12 cellular contexts compared by ENCODE assay signal in genomic region chr17:45048795-45049563, GRCh38. TPM values are rescaled to one million over a fixed set of nuclear protein-coding genes. Genes with fewer than 3 reads are reported as not detected.
A peak's percentile ranks its signal among the peaks of the same experiment; 100 is the strongest.
DNase-seq lines count a peak whose midpoint lies in the region; ATAC-seq, FAIRE-seq and TF ChIP-seq lines count a peak whose summit lies in the region.
"Had no signal": no experiment of that assay in that cellular context is flagged by ENCODE, and none has a peak within 500 bp of the region (broad histone marks: within the 10 kb centered on the region; RNA-seq: fewer than 3 reads in every experiment).

No MANE protein-coding gene starts in this region.

- TF ChIP-seq CTCF in BE2C (IDR thresholded peaks at IDR 0.05; ENCODE audit: low read depth, low read length): peak; percentile 51
- TF ChIP-seq CTCF in GM12875 (IDR thresholded peaks at IDR 0.05; ENCODE audit: borderline replicate concordance, insufficient read depth, low read depth, low read length): peak; percentile 46; the same call in 1 of the 2 replicates
- TF ChIP-seq CTCF in keratinocyte (optimal IDR thresholded peaks at IDR 0.05 in 1 of 3, IDR thresholded peaks at IDR 0.05 in 1 of 3, conservative IDR thresholded peaks at IDR 0.05 in 1 of 3; ENCODE audit: extremely low read depth in 1 of 3, insufficient read depth in 2 of 3, low read length in 3 of 3): peak in 2 of 3 experiments; percentile 17 to 33

- peaks cover 8% of the 10 kb centered on the region for H3K4me1 Mint-ChIP-seq in activated T-helper 17 cell treated with anti-CD3 and anti-CD28 coated beads, Interleukin-2, amount 50 U/mL, for 72 hours

- no peaks in the 10 kb centered on the region for H3K9me3 Mint-ChIP-seq in activated T-helper 17 cell treated with anti-CD3 and anti-CD28 coated beads, Interleukin-2, amount 50 U/mL, for 72 hours

- no peaks in the 10 kb centered on the region for H4K20me1 ChIP-seq in keratinocyte (ENCODE audit: control insufficient read depth, extremely low read depth, insufficient read depth, low read length)

- no peaks in the 10 kb centered on the region; the same call in 1 of the 2 replicates for H3K4me1 ChIP-seq in BE2C
- peaks cover 58% of the 10 kb centered on the region for H3K4me1 ChIP-seq in keratinocyte (ENCODE audit: control insufficient read depth, extremely low read depth, insufficient read depth, low read length)

- dilution Hi-C loops in keratinocyte (cut with MboI; ENCODE audit: extremely low pct_ligation_motif_present, low sequenced_read_pairs): no loop called here

- ATAC-seq in activated T-helper 17 cell treated with anti-CD3 and anti-CD28 coated beads, Interleukin-2, amount 50 U/mL, for 72 hours (replicated peaks): no peak
- ATAC-seq in HG03469 (IDR thresholded peaks at IDR 0.05; ENCODE audit: unreplicated experiment) (no peak), GM21786 (IDR thresholded peaks at IDR 0.05; ENCODE audit: unreplicated experiment) (no peak), left cardiac atrium (no peak)
- ATAC-seq: heart left ventricle had no signal

- H3K9me1 ChIP-seq in keratinocyte (ENCODE audit: control insufficient read depth, extremely low read depth, insufficient read depth, low read length): peaks cover 4% of the 10 kb centered on the region

- no peak overlapping the region for H3K4me3 ChIP-seq in BE2C (ENCODE audit: low read depth, low read length)
- H3K4me3 ChIP-seq in GM12875 (ENCODE audit: low read depth, low read length): no peak overlapping the region
- no peak overlapping the region for H3K4me3 ChIP-seq in keratinocyte (ENCODE audit: control insufficient read depth in 2 of 3, extremely low read depth in 1 of 3, insufficient read depth in 2 of 3, low read depth in 1 of 3, low read length in 3 of 3)
- H3K4me3 ChIP-seq: heart left ventricle had no signal

- no peak overlapping the region for H3K9ac ChIP-seq in keratinocyte (ENCODE audit: control insufficient read depth, extremely low read depth, insufficient read depth, low read length)
- H3K9ac ChIP-seq: parathyroid adenoma had no signal

- H3K4me2 ChIP-seq in keratinocyte (ENCODE audit: control insufficient read depth, extremely low read depth, insufficient read depth, low read depth, low read length): no peak overlapping the region

- no peak for FAIRE-seq in keratinocyte (lab: Jason Lieb, UNC)

- no peaks in the 10 kb centered on the region for H3K27me3 Mint-ChIP-seq in activated T-helper 17 cell treated with anti-CD3 and anti-CD28 coated beads, Interleukin-2, amount 50 U/mL, for 72 hours

- no peak overlapping the region for H2AFZ ChIP-seq in keratinocyte (ENCODE audit: control insufficient read depth, low read length)
- H2AFZ ChIP-seq: parathyroid adenoma had no signal

- H3K27me3 ChIP-seq in BE2C: no peaks in the 10 kb centered on the region
- no peaks in the 10 kb centered on the region for H3K27me3 ChIP-seq in keratinocyte (ENCODE audit: control insufficient read depth, extremely low read depth, insufficient read depth, low read length)
- H3K27me3 ChIP-seq: heart left ventricle had no signal

- DNase-seq in BE2C (no peak), keratinocyte (ENCODE audit: low read depth, low spot score) (no peak), iPS-NIHi7 (ENCODE audit: extremely low spot score) (no peak), left cardiac atrium (no peak)
- DNase-seq: activated gamma-delta T cell, heart left ventricle, Karpas-422 had no signal

- H3K36me3 Mint-ChIP-seq in activated T-helper 17 cell treated with anti-CD3 and anti-CD28 coated beads, Interleukin-2, amount 50 U/mL, for 72 hours (ENCODE audit: low read depth): peaks cover 31% of the 10 kb centered on the region

- intact Hi-C loops in left cardiac atrium (cut with DNase I): loop anchor here in 1 of 2 donors (5.0 kb wide), 1 partner anchor 48 kb away; no protein-coding TSS in a partner anchor

- H3K4me3 Mint-ChIP-seq in activated T-helper 17 cell treated with anti-CD3 and anti-CD28 coated beads, Interleukin-2, amount 50 U/mL, for 72 hours: peak overlapping the region; percentile 86

- H3K36me3 ChIP-seq in BE2C: no peaks in the 10 kb centered on the region
- peaks cover 1 to 3% of the 10 kb centered on the region in 2 experiments for H3K36me3 ChIP-seq in keratinocyte (ENCODE audit: control insufficient read depth in 2 of 2, extremely low read depth in 1 of 2, insufficient read depth in 2 of 2, low read length in 2 of 2)
- H3K36me3 ChIP-seq: heart left ventricle had no signal

- peak overlapping the region; percentile 99 for H3K27ac ChIP-seq in keratinocyte (ENCODE audit: control insufficient read depth, insufficient read depth, low read length)

- no peak overlapping the region for H3K27ac Mint-ChIP-seq in activated T-helper 17 cell treated with anti-CD3 and anti-CD28 coated beads, Interleukin-2, amount 50 U/mL, for 72 hours

- H3K9me3 ChIP-seq in BE2C (no peaks in the 10 kb centered on the region), keratinocyte (ENCODE audit: control insufficient read depth, low read depth, low read length) (no peaks in the 10 kb centered on the region)
- H3K9me3 ChIP-seq: heart left ventricle had no signal

- H3K79me2 ChIP-seq in keratinocyte (ENCODE audit: control insufficient read depth, insufficient read depth, low read length): peaks cover 14% of the 10 kb centered on the region

RNA-seq across cellular contexts. Expression of gene DCAKD, which starts 2.5 kb away (rescaled TPM):
- polyA plus RNA-seq in BE2C (2012; ENCODE audit: insufficient read depth, insufficient read length, low read depth): 42.5 TPM
- 10 to 100 TPM; 36.5 to 36.6 TPM for total RNA-seq in activated T-helper 17 cell treated with anti-CD3 and anti-CD28 coated beads, Interleukin-2, amount 50 U/mL, for 72 hours
- polyA plus RNA-seq in keratinocyte: 18.7 to 27.6 TPM (median 22.8 TPM) in 3 replicates
- polyA plus RNA-seq in keratinocyte (2011; ENCODE audit: low read depth): 10.3 TPM
- 19.2 and 26.4 TPM in 2 replicates for polyA plus RNA-seq in keratinocyte (2011; cell fraction: cytosol; rRNA removed)
- polyA plus RNA-seq in keratinocyte (2011; cell fraction: nucleus; rRNA removed): 37.1 and 50.9 TPM in 2 replicates
- polyA plus RNA-seq in keratinocyte (2012; ENCODE audit: low replicate concordance): 26.6 and 27.7 TPM in 2 replicates
- polyA minus RNA-seq in keratinocyte: 36.2 to 67.9 TPM (median 47.1 TPM) in 3 replicates
- 64.3 TPM for polyA minus RNA-seq in keratinocyte (2011; cell fraction: cytosol; rRNA and poly(A)+ RNA removed)
- polyA minus RNA-seq in keratinocyte (2011; cell fraction: nucleus; rRNA and poly(A)+ RNA removed): 27.6 and 31.8 TPM in 2 replicates
- 10 to 100 TPM; 30.9 to 33.2 TPM for total RNA-seq in left cardiac atrium

RNA-seq across cellular contexts. Expression of gene NMT1, which starts 12.1 kb away (rescaled TPM):
- 327 TPM for polyA plus RNA-seq in BE2C (2012; ENCODE audit: insufficient read depth, insufficient read length, low read depth)
- total RNA-seq in activated T-helper 17 cell treated with anti-CD3 and anti-CD28 coated beads, Interleukin-2, amount 50 U/mL, for 72 hours: 100 to 1,000 TPM; 101 to 120 TPM
- polyA plus RNA-seq in keratinocyte: 75.9 to 101 TPM (median 92.3 TPM) in 3 replicates
- 239 TPM for polyA plus RNA-seq in keratinocyte (2011; ENCODE audit: low read depth)
- polyA plus RNA-seq in keratinocyte (2011; cell fraction: cytosol; rRNA removed): 47.2 and 55.5 TPM in 2 replicates
- polyA plus RNA-seq in keratinocyte (2011; cell fraction: nucleus; rRNA removed): 59.9 and 68.3 TPM in 2 replicates
- 107 and 154 TPM in 2 replicates for polyA plus RNA-seq in keratinocyte (2012; ENCODE audit: low replicate concordance)
- polyA minus RNA-seq in keratinocyte: 42.2 to 74.7 TPM (median 53.7 TPM) in 3 replicates
- polyA minus RNA-seq in keratinocyte (2011; cell fraction: cytosol; rRNA and poly(A)+ RNA removed): 446 TPM
- polyA minus RNA-seq in keratinocyte (2011; cell fraction: nucleus; rRNA and poly(A)+ RNA removed): 32.5 and 42.7 TPM in 2 replicates
- 10 to 100 TPM; 66.6 to 92.4 TPM for total RNA-seq in left cardiac atrium
